Comparison of ENCODE assay signal across 19 cellular contexts in the genomic region with DNA sequence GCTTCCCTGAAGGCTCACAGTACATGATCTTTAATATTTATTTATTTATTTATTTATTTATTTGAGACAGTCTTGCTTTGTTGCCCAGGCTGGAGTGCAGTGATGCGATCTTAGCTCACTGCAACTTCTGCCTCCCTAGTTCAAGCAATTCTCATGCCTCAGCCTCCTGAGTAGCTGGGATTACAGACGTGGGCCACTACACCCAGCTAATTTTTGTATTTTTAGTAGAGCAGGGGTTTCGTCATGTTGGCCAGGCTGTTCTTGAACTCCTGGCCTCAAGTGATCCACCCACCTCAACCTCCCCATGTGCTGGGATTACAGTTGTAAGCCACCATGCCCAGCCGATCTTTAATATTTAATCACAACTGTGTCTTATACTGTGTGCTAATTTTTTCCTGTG. TPM values are rescaled to one million over a fixed set of nuclear protein-coding genes. Genes with fewer than 3 reads are reported as not detected.
"Had no signal": no experiment of that assay in that cellular context is flagged by ENCODE, and none has a peak within 500 bp of the region (broad histone marks: within the 10 kb centered on the region; RNA-seq: fewer than 3 reads in every experiment).

No MANE protein-coding gene starts in this region.

RNA-seq across cellular contexts. Expression of a gene that starts 15.6 kb away (rescaled TPM):
- total RNA-seq: activated CD4-positive, alpha-beta memory T cell treated with anti-CD3 and anti-CD28 coated beads for 36 hours; activated CD4-positive, alpha-beta T cell treated with anti-CD3 and anti-CD28 coated beads, Interleukin-2, amount 10 ng/mL, durations not matched to agents 24 days and 14 days; activated CD8-positive, alpha-beta memory T cell treated with anti-CD3 and anti-CD28 coated beads for 36 hours; activated CD8-positive, alpha-beta T cell treated with anti-CD3 and anti-CD28 coated beads for 36 hours; activated naive CD4-positive, alpha-beta T cell treated with anti-CD3 and anti-CD28 coated beads for 36 hours; activated naive CD8-positive, alpha-beta T cell treated with anti-CD3 and anti-CD28 coated beads for 36 hours; activated T-helper 1 cell treated with anti-CD3 and anti-CD28 coated beads, Interleukin-12 subunit alpha, Interleukin-12 subunit beta, Interleukin-2, Interleukin-4 antibody, amounts not matched to agents 30 ng/mL and 10 ng/mL and 1 ng/mL, durations not matched to agents 14 hours and 24 hours and 36 hours; activated T-helper 17 cell treated with anti-CD3 and anti-CD28 coated beads, Interleukin-2, amount 50 U/mL, for 72 hours; astrocyte had no signal

RNA-seq across cellular contexts. Expression of a gene that starts 22.2 kb away (rescaled TPM):
- total RNA-seq: activated B cell treated with CpG ODN at 0.5 μM for 24 hours; activated CD4-positive, alpha-beta memory T cell treated with anti-CD3 and anti-CD28 coated beads for 36 hours; activated CD4-positive, alpha-beta T cell treated with anti-CD3 and anti-CD28 coated beads, Interleukin-2, amount 10 ng/mL, durations not matched to agents 24 days and 14 days; activated CD8-positive, alpha-beta memory T cell treated with anti-CD3 and anti-CD28 coated beads for 36 hours; activated CD8-positive, alpha-beta T cell treated with anti-CD3 and anti-CD28 coated beads for 36 hours; activated naive CD4-positive, alpha-beta T cell treated with anti-CD3 and anti-CD28 coated beads for 36 hours; activated naive CD4-positive, alpha-beta T cell treated with anti-CD3 and anti-CD28 coated beads, Interleukin-2, amount 50 U/mL, for 72 hours; activated naive CD8-positive, alpha-beta T cell treated with anti-CD3 and anti-CD28 coated beads for 36 hours; activated T-cell treated with anti-CD3 and anti-CD28 coated beads, Interleukin-2, amount 50 U/mL, for 4 hours; activated T-cell treated with anti-CD3 and anti-CD28 coated beads, Interleukin-2, amount 50 U/mL, for 72 hours; activated T-helper 1 cell treated with anti-CD3 and anti-CD28 coated beads, Interleukin-12 subunit alpha, Interleukin-12 subunit beta, Interleukin-2, Interleukin-4 antibody, amounts not matched to agents 30 ng/mL and 10 ng/mL and 1 ng/mL, durations not matched to agents 14 hours and 24 hours and 36 hours; activated T-helper 17 cell treated with anti-CD3 and anti-CD28 coated beads, Interleukin-2, amount 50 U/mL, for 72 hours; adrenal gland; cerebellum had no signal
- polyA plus RNA-seq: aorta had no signal

RNA-seq across cellular contexts. Expression of a gene that starts 58.7 kb away (rescaled TPM):
- total RNA-seq: activated B cell treated with CpG ODN at 0.5 μM for 24 hours; activated CD4-positive, alpha-beta memory T cell treated with anti-CD3 and anti-CD28 coated beads for 36 hours; activated CD4-positive, alpha-beta T cell treated with anti-CD3 and anti-CD28 coated beads, Interleukin-2, amount 10 ng/mL, durations not matched to agents 24 days and 14 days; activated CD8-positive, alpha-beta memory T cell treated with anti-CD3 and anti-CD28 coated beads for 36 hours; activated CD8-positive, alpha-beta T cell treated with anti-CD3 and anti-CD28 coated beads for 36 hours; activated naive CD4-positive, alpha-beta T cell treated with anti-CD3 and anti-CD28 coated beads for 36 hours; activated naive CD4-positive, alpha-beta T cell treated with anti-CD3 and anti-CD28 coated beads, Interleukin-2, amount 50 U/mL, for 72 hours; activated naive CD8-positive, alpha-beta T cell treated with anti-CD3 and anti-CD28 coated beads for 36 hours; activated T-cell treated with anti-CD3 and anti-CD28 coated beads, Interleukin-2, amount 50 U/mL, for 4 hours; activated T-cell treated with anti-CD3 and anti-CD28 coated beads, Interleukin-2, amount 50 U/mL, for 72 hours; activated T-helper 1 cell treated with anti-CD3 and anti-CD28 coated beads, Interleukin-12 subunit alpha, Interleukin-12 subunit beta, Interleukin-2, Interleukin-4 antibody, amounts not matched to agents 30 ng/mL and 10 ng/mL and 1 ng/mL, durations not matched to agents 14 hours and 24 hours and 36 hours; activated T-helper 17 cell treated with anti-CD3 and anti-CD28 coated beads, Interleukin-2, amount 50 U/mL, for 72 hours; adrenal gland; aorta; astrocyte; body of pancreas; breast epithelium; cardiac septum; cerebellum had no signal
- polyA plus RNA-seq: adrenal gland, aorta had no signal
